ENCODE assay signal across 8 cellular contexts in the genomic region with DNA sequence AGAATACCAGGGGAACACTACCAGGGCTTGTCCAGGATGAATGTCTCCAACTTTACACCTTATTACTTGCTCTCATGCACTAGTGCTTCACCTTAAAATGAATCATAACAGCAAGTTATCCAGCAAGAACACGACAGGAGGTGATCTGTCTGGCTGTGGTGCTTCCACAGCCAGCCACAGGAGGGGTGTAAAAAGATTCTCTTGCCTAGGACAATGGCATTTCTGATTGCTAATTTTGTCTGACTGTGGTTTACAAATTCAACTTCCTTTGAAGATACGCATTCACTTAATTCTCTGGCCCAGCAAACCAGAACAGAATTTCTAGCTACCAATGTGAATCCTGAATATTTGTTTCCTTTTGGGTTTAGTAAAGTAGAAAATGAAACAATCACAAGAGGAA. TPM values are rescaled to one million over a fixed set of nuclear protein-coding genes. Genes with fewer than 3 reads are reported as not detected.
A peak's percentile ranks its signal among the peaks of the same experiment; 100 is the strongest.
DNase-seq lines count a peak whose midpoint lies in the region; ATAC-seq, FAIRE-seq and TF ChIP-seq lines count a peak whose summit lies in the region.

No MANE protein-coding gene starts in this region.

- H3K27me3 Mint-ChIP-seq in activated T-helper 2 cell treated with anti-CD3 and anti-CD28 coated beads, Interferon-gamma antibody, Interleukin-2, Interleukin-4, amounts not matched to agents 10 μg/mL and 5 μg/mL and 100 μg/mL, durations not matched to agents 14 hours and 24 hours and 36 hours (ENCODE audit: low read depth): peaks cover 18% of the 10 kb centered on the region
- H3K27me3 Mint-ChIP-seq in naive B cell: peaks cover 0 to 14% (median 6%) of the 10 kb centered on the region in 3 donors

- H3K27ac ChIP-seq in tibial artery: no peak overlapping the region

- intact Hi-C loops in activated T-helper 2 cell treated with anti-CD3 and anti-CD28 coated beads, Interferon-gamma antibody, Interleukin-2, Interleukin-4, amounts not matched to agents 10 μg/mL and 5 μg/mL and 100 μg/mL, durations not matched to agents 14 hours and 24 hours and 36 hours (cut with micrococcal nuclease): loop anchor here (2.0 kb wide), 1 partner anchor 45 kb away; no protein-coding TSS in a partner anchor
- intact Hi-C loops in tibial artery (cut with DNase I; ENCODE audit: low total_unique reads): no loop called here

- H3K4me3 Mint-ChIP-seq in activated T-helper 2 cell treated with anti-CD3 and anti-CD28 coated beads, Interferon-gamma antibody, Interleukin-2, Interleukin-4, amounts not matched to agents 10 μg/mL and 5 μg/mL and 100 μg/mL, durations not matched to agents 14 hours and 24 hours and 36 hours (ENCODE audit: low read depth): no peak overlapping the region
- H3K4me3 Mint-ChIP-seq in naive B cell: no peak overlapping the region

- no peaks in the 10 kb centered on the region for H3K9me3 ChIP-seq in tibial artery

- peaks cover 0 to 13% (median 3%) of the 10 kb centered on the region in 4 donors for H3K4me1 ChIP-seq in tibial artery

- ATAC-seq in HG03159 (IDR thresholded peaks at IDR 0.05; ENCODE audit: unreplicated experiment) (peak; percentile 82), naive B cell (ENCODE audit: low read depth in 2 of 2) (peak; percentile 32 to 46), HG03045 (IDR thresholded peaks at IDR 0.05; ENCODE audit: unreplicated experiment) (no peak)

- DNase-seq in GM12891 (ENCODE audit: insufficient read length, low spot score) (peak; percentile 30), naive B cell (no peak), NCI-H187 (lab: John Stamatoyannopoulos, UW) (no peak), ureter (ENCODE audit: low spot score) (no peak), tibial artery (no peak)
- no peak for DNase-seq in activated T-helper 2 cell treated with anti-CD3 and anti-CD28 coated beads, Interferon-gamma antibody, Interleukin-2, Interleukin-4, amounts not matched to agents 10 μg/mL and 5 μg/mL and 100 μg/mL, durations not matched to agents 14 hours and 24 hours and 36 hours (ENCODE audit: low spot score)

- peak overlapping the region; percentile 20 for H3K27ac Mint-ChIP-seq in activated T-helper 2 cell treated with anti-CD3 and anti-CD28 coated beads, Interferon-gamma antibody, Interleukin-2, Interleukin-4, amounts not matched to agents 10 μg/mL and 5 μg/mL and 100 μg/mL, durations not matched to agents 14 hours and 24 hours and 36 hours
- peak overlapping the region in 2 of 6 donors; percentile 71 to 81 for H3K27ac Mint-ChIP-seq in naive B cell

- peaks cover 8% of the 10 kb centered on the region for H3K4me1 Mint-ChIP-seq in activated T-helper 2 cell treated with anti-CD3 and anti-CD28 coated beads, Interferon-gamma antibody, Interleukin-2, Interleukin-4, amounts not matched to agents 10 μg/mL and 5 μg/mL and 100 μg/mL, durations not matched to agents 14 hours and 24 hours and 36 hours (ENCODE audit: low read depth)
- peaks cover 7 to 14% (median 9%) of the 10 kb centered on the region in 3 donors for H3K4me1 Mint-ChIP-seq in naive B cell

- FAIRE-seq in GM12891 (lab: Jason Lieb, UNC): peak; percentile 89

- no peaks in the 10 kb centered on the region for H3K9me3 Mint-ChIP-seq in activated T-helper 2 cell treated with anti-CD3 and anti-CD28 coated beads, Interferon-gamma antibody, Interleukin-2, Interleukin-4, amounts not matched to agents 10 μg/mL and 5 μg/mL and 100 μg/mL, durations not matched to agents 14 hours and 24 hours and 36 hours
- H3K9me3 Mint-ChIP-seq in naive B cell: peaks cover 0 to 3% (median 0%) of the 10 kb centered on the region in 7 donors

- no peaks in the 10 kb centered on the region for H3K36me3 Mint-ChIP-seq in activated T-helper 2 cell treated with anti-CD3 and anti-CD28 coated beads, Interferon-gamma antibody, Interleukin-2, Interleukin-4, amounts not matched to agents 10 μg/mL and 5 μg/mL and 100 μg/mL, durations not matched to agents 14 hours and 24 hours and 36 hours (ENCODE audit: low read depth)
- peaks cover 0 to 7% of the 10 kb centered on the region in 2 donors for H3K36me3 Mint-ChIP-seq in naive B cell

- no peaks in the 10 kb centered on the region for H3K27me3 ChIP-seq in tibial artery

- TF ChIP-seq CTCF in tibial artery (IDR thresholded peaks at IDR 0.05): no peak

- no peaks in the 10 kb centered on the region for H3K36me3 ChIP-seq in tibial artery

- no peak overlapping the region for H3K4me3 ChIP-seq in tibial artery

- TF ChIP-seq POLR2A in GM12891 (IDR thresholded peaks at IDR 0.05; ENCODE audit: low read depth, low read length): no peak

TF ChIP-seq in GM12891, 5 proteins besides CTCF, POLR2A, EP300 and RAD21:
- TF ChIP-seq SPI1 (IDR thresholded peaks at IDR 0.05; ENCODE audit: low read depth, low read length) (no peak), POLR2AphosphoS5 (IDR thresholded peaks at IDR 0.05; ENCODE audit: low read depth, low read length) (no peak), POU2F2 (IDR thresholded peaks at IDR 0.05; ENCODE audit: low read depth, low read length) (no peak), TAF1 (IDR thresholded peaks at IDR 0.05; ENCODE audit: low read depth, low read length) (no peak), PAX5 (IDR thresholded peaks at IDR 0.05; ENCODE audit: insufficient read depth, low read length, severe bottlenecking) (no peak)

RNA-seq across cellular contexts. Expression of a gene that starts 23.1 kb away (rescaled TPM):
- polyA plus RNA-seq in GM12891 (2012; ENCODE audit: low read depth, missing spikeins): 30.8 TPM
- total RNA-seq in activated T-helper 2 cell treated with anti-CD3 and anti-CD28 coated beads, Interferon-gamma antibody, Interleukin-2, Interleukin-4, amounts not matched to agents 10 μg/mL and 5 μg/mL and 100 μg/mL, durations not matched to agents 14 hours and 24 hours and 36 hours: 21.3 and 22.5 TPM in 2 replicates
- 10 to 100 TPM; 12.4 to 63.1 (median 29.9) TPM for polyA plus RNA-seq in naive B cell (ENCODE audit: low read depth in 6 of 6)
- total RNA-seq in ureter: 54.9 TPM

RNA-seq across cellular contexts. Expression of a gene that starts 23.5 kb away (rescaled TPM):
- 2.4 TPM for polyA plus RNA-seq in GM12891 (2012; ENCODE audit: low read depth, missing spikeins)
- total RNA-seq in activated T-helper 2 cell treated with anti-CD3 and anti-CD28 coated beads, Interferon-gamma antibody, Interleukin-2, Interleukin-4, amounts not matched to agents 10 μg/mL and 5 μg/mL and 100 μg/mL, durations not matched to agents 14 hours and 24 hours and 36 hours: 12.2 and 13.6 TPM in 2 replicates
- polyA plus RNA-seq in naive B cell (ENCODE audit: low read depth in 6 of 6): 1 to 10 TPM in 5 of 6 donors, not detected in 1; 2.5 to 4.0 (median 3.1) TPM
- total RNA-seq in ureter: 16.8 TPM
